Comparison of ENCODE assay signal across 9 cellular contexts in the genomic region with DNA sequence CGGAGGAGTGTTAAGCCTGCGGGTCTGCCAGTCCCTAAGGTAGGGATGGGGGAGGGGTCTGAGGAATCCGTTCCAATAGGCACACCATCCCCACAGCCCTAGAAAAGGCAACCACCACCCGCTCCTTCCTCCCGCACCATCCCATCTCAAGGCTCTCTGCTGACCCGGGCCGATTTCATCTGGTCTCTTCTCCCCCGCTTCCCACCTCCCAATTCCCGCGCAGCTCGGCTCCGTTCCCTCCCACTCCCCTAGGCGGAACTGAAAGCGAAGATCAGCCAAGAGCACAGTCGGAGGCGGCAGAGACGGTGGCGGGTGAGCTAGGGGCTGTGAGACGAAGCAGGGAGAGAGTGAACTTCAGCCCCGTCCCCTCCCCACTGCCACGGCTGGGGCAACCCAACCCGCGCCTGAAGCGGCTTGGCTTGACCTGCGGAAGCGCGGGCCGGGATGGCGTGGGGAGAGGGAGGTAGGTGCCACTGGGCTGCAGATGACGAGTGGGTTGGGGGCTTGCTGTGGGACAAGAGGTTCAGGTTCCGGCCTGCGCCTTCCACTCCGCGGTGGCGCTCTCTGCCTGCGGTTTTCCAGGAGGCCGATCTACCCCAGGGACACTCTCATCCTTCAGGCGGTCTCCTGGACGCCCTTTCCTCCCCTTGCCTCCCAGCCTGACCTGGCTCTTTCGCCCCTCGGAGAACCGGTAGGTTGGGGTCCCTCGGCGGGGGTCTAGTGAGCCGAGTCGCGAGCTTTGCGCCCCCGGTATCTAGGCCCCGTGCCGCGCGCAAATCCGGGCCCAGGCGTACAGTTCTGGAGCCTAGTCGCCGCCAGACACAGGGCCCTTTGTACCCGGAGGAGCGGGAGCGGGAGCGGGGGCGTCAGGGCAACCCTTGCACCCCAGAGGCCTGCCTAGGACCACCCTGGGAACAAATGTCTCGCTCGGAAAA. TPM values are rescaled to one million over a fixed set of nuclear protein-coding genes. Genes with fewer than 3 reads are reported as not detected.
DNase-seq lines count a peak whose midpoint lies in the region; ATAC-seq and TF ChIP-seq lines count a peak whose summit lies in the region.
"Had no signal": no experiment of that assay in that cellular context is flagged by ENCODE, and none has a peak within 500 bp of the region (broad histone marks: within the 10 kb centered on the region; RNA-seq: fewer than 3 reads in every experiment).

NLGN4Y (plus strand) TSS at position 284 of the 935 bp plus-strand sequence. CDS start 97,591 bp downstream, outside the sequence.

- H3K36me3 ChIP-seq in heart left ventricle = no peaks in the 10 kb centered on the region

- H3K27me3 ChIP-seq in heart left ventricle = peaks cover 0 to 8% (median 0%) of the 10 kb centered on the region in 9 donors

- TF ChIP-seq CTCF in heart left ventricle (IDR thresholded peaks at IDR 0.05) (no peak), fibroblast of pulmonary artery (IDR thresholded peaks at IDR 0.05; ENCODE audit: low read length, missing control alignments) (no peak)

- H3K9me3 ChIP-seq in heart left ventricle = no peaks in the 10 kb centered on the region

- WGBS in heart left ventricle, 4 donors = 0 to 1% methylated on average over 64 of the region's 64 CpGs; no CpG with 5 or more reads in 2 of the 4 donors

- DNase-seq in heart left ventricle (peak in 2 of 5 donors; percentile 4 to 42), Right ventricle myocardium superior (no peak), NCI-H526 treated with DMSO at 0.1 percent for 48 hours (lab: John Stamatoyannopoulos, UW) (peak; percentile 11), fibroblast of pulmonary artery (ENCODE audit: low read depth) (peak; percentile 17), HUDEP-2 (lab: John Stamatoyannopoulos, UW; ENCODE audit: unreplicated experiment in 76 of 76) (no peak)
- DNase-seq in stimulated activated naive CD8-positive, alpha-beta T cell treated with anti-CD3 and anti-CD28 coated beads, Interleukin-15, Interleukin-2, amounts not matched to agents 100 U/mL and 50 U/mL, for 24 hours = peak; percentile 2
- DNase-seq: naive B cell had no signal

- no peak for TF ChIP-seq POLR2A in heart left ventricle (IDR thresholded peaks at IDR 0.05)

- intact Hi-C loops in heart left ventricle (cut with DNase I) (no loop called here), Right ventricle myocardium superior (cut with DNase I) (no loop called here)

- H3K27ac ChIP-seq in heart left ventricle = peak within 1 kb of the TSS in 1 of 12 donors; percentile 22

- ATAC-seq in heart left ventricle (no peak), Right ventricle myocardium superior (ENCODE audit: poor library complexity) (no peak), GM21529 (IDR thresholded peaks at IDR 0.05; ENCODE audit: unreplicated experiment) (no peak), GM21786 (IDR thresholded peaks at IDR 0.05; ENCODE audit: unreplicated experiment) (no peak)
- ATAC-seq in stimulated activated naive CD8-positive, alpha-beta T cell treated with anti-CD3 and anti-CD28 coated beads, Interleukin-15, Interleukin-2, amounts not matched to agents 100 U/mL and 50 U/mL, for 24 hours = no peak

- H3K4me1 ChIP-seq in heart left ventricle = no peaks in the 10 kb centered on the region

- peak within 1 kb of the TSS in 7 of 12 donors; percentile 34 to 60 (median 51) for H3K4me3 ChIP-seq in heart left ventricle
- H3K4me3 ChIP-seq in fibroblast of pulmonary artery (replicated peaks; ENCODE audit: low read depth, low read length) = peak within 1 kb of the TSS; percentile 61

RNA-seq across cellular contexts. Expression of gene NLGN4Y, which starts in this region (rescaled TPM):
- 1 to 10 TPM in 4 of 9 donors, under 1 TPM in 1, not detected in 4; 0.05 to 3.4 (median 1.6) TPM for total RNA-seq in heart left ventricle
- under 1 TPM; 0.23 to 0.73 TPM for polyA plus RNA-seq in heart left ventricle
- total RNA-seq in Right ventricle myocardium superior = 0.65 TPM

Comparison
In these comparisons a context has a peak if more than half of its experiments do, and no peak if none do; other contexts are left out.
1. DNase-seq: peak in NCI-H526 treated with DMSO at 0.1 percent for 48 hours (single experiment), fibroblast of pulmonary artery (single experiment) and stimulated activated naive CD8-positive, alpha-beta T cell treated with anti-CD3 and anti-CD28 coated beads, Interleukin-15, Interleukin-2, amounts not matched to agents 100 U/mL and 50 U/mL, for 24 hours (single experiment); none in Right ventricle myocardium superior (single experiment) and HUDEP-2 (0 of 76).